ENCODE assay signal across 11 cellular contexts in genomic region chr9:73162987-73163763, GRCh38. TPM values are rescaled to one million over a fixed set of nuclear protein-coding genes. Genes with fewer than 3 reads are reported as not detected.
DNase-seq lines count a peak whose midpoint lies in the region; ATAC-seq and TF ChIP-seq lines count a peak whose summit lies in the region.
"Had no signal": no experiment of that assay in that cellular context is flagged by ENCODE, and none has a peak within 500 bp of the region (broad histone marks: within the 10 kb centered on the region; RNA-seq: fewer than 3 reads in every experiment).

No MANE protein-coding gene starts in this region.

- no peak for TF ChIP-seq CTCF in thyroid gland (IDR thresholded peaks at IDR 0.05)

- peaks cover 33% of the 10 kb centered on the region for H3K4me1 Mint-ChIP-seq in activated T-cell treated with anti-CD3 and anti-CD28 coated beads, Interleukin-2, amount 50 U/mL, for 72 hours (ENCODE audit: low read depth)

- H3K27me3 ChIP-seq in subcutaneous abdominal adipose tissue (ENCODE audit: control insufficient read depth in 5 of 5, insufficient read depth in 4 of 5, low read length in 5 of 5) (no peaks in the 10 kb centered on the region), thyroid gland (no peaks in the 10 kb centered on the region)
- H3K27me3 ChIP-seq: breast epithelium had no signal

- no peak for DNase-seq in activated T-cell treated with anti-CD3 and anti-CD28 coated beads, Interleukin-2, amount 50 U/mL, for 72 hours
- DNase-seq in activated T-cell treated with anti-CD3 and anti-CD28 coated beads for 4 hours: no peak
- DNase-seq in NCI-H69 (lab: John Stamatoyannopoulos, UW): peak; percentile 17
- DNase-seq in epithelial cell of prostate (ENCODE audit: low read depth, low spot score): no peak
- DNase-seq in NCI-H526 (lab: John Stamatoyannopoulos, UW): no peak
- no peak for DNase-seq in thyroid gland
- DNase-seq: stimulated activated CD4-positive, alpha-beta T cell treated with anti-CD3 and anti-CD28 coated beads, Interleukin-2, amount 100 ng/mL, for 48 hours had no signal

- ATAC-seq in activated T-cell treated with anti-CD3 and anti-CD28 coated beads, Interleukin-2, amount 50 U/mL, for 72 hours (replicated peaks in 1 of 2): peak; percentile 37 to 78
- no peak for ATAC-seq in GM21786 (IDR thresholded peaks at IDR 0.05; ENCODE audit: unreplicated experiment)

- H3K4me1 ChIP-seq in subcutaneous abdominal adipose tissue (ENCODE audit: control insufficient read depth in 5 of 5, insufficient read depth in 5 of 5, low read length in 5 of 5): peaks cover 0 to 20% (median 4%) of the 10 kb centered on the region in 5 donors
- H3K4me1 ChIP-seq in thyroid gland: peaks cover 1 to 3% of the 10 kb centered on the region in 2 donors
- H3K4me1 ChIP-seq: breast epithelium, parathyroid adenoma had no signal

- no peaks in the 10 kb centered on the region for H3K9me3 Mint-ChIP-seq in activated T-cell treated with anti-CD3 and anti-CD28 coated beads, Interleukin-2, amount 50 U/mL, for 72 hours

- no peaks in the 10 kb centered on the region for H3K9me3 ChIP-seq in subcutaneous abdominal adipose tissue (ENCODE audit: control insufficient read depth in 5 of 5, low read length in 5 of 5)
- no peaks in the 10 kb centered on the region for H3K9me3 ChIP-seq in thyroid gland
- H3K9me3 ChIP-seq: breast epithelium had no signal

- peak overlapping the region in 1 of 2 donors; percentile 60 for H3K4me3 Mint-ChIP-seq in activated T-cell treated with anti-CD3 and anti-CD28 coated beads, Interleukin-2, amount 50 U/mL, for 72 hours

- no peaks in the 10 kb centered on the region for H3K27me3 Mint-ChIP-seq in activated T-cell treated with anti-CD3 and anti-CD28 coated beads, Interleukin-2, amount 50 U/mL, for 72 hours (ENCODE audit: low read depth)

- 80 to 85% methylated on average over 6 of the region's 6 CpGs for WGBS in thyroid gland, 2 donors

- H3K9ac ChIP-seq in subcutaneous abdominal adipose tissue (ENCODE audit: low read length in 5 of 5): no peak overlapping the region
- H3K9ac ChIP-seq: parathyroid adenoma had no signal

- peaks cover 2 to 3% of the 10 kb centered on the region in 2 donors for H3K36me3 Mint-ChIP-seq in activated T-cell treated with anti-CD3 and anti-CD28 coated beads, Interleukin-2, amount 50 U/mL, for 72 hours (ENCODE audit: insufficient read depth in 2 of 2)

- TF ChIP-seq POLR2A in thyroid gland (IDR thresholded peaks at IDR 0.05): no peak

- H3K36me3 ChIP-seq in subcutaneous abdominal adipose tissue (ENCODE audit: control insufficient read depth in 5 of 5, insufficient read depth in 5 of 5, low read length in 5 of 5) (peaks cover 93 to 100% (median 98%) of the 10 kb centered on the region in 5 donors), thyroid gland (peaks cover 82 to 85% of the 10 kb centered on the region in 2 donors)

- H3K4me3 ChIP-seq in subcutaneous abdominal adipose tissue (ENCODE audit: low read depth in 1 of 5, low read length in 5 of 5): no peak overlapping the region
- no peak overlapping the region for H3K4me3 ChIP-seq in thyroid gland (replicated peaks in 1 of 3)
- H3K4me3 ChIP-seq: breast epithelium had no signal

- H3K27ac ChIP-seq in epithelial cell of prostate (peak overlapping the region; percentile 24), subcutaneous abdominal adipose tissue (ENCODE audit: low read depth, low read length) (peak overlapping the region; percentile 52), thyroid gland (no peak overlapping the region)
- H3K27ac ChIP-seq: parathyroid adenoma had no signal

- peak overlapping the region; percentile 90 for H3K27ac Mint-ChIP-seq in activated T-cell treated with anti-CD3 and anti-CD28 coated beads, Interleukin-2, amount 50 U/mL, for 72 hours

- intact Hi-C loops in thyroid gland (cut with DNase I): no loop called here

RNA-seq across cellular contexts. Expression of gene ANXA1, which starts 11.5 kb away (rescaled TPM):
- 10 to 100 TPM; 16.7 to 51.1 TPM for total RNA-seq in activated T-cell treated with anti-CD3 and anti-CD28 coated beads, Interleukin-2, amount 50 U/mL, for 72 hours
- 100 to 1,000 TPM; 236 to 442 (median 247) TPM for total RNA-seq in thyroid gland

Comparison
In these comparisons a context has a peak if more than half of its experiments do, and no peak if none do; other contexts are left out.
1. H3K27ac ChIP-seq: peak in epithelial cell of prostate (single experiment) and subcutaneous abdominal adipose tissue (single experiment); none in thyroid gland (0 of 3).
2. RNA of gene ANXA1, which starts 11.5 kb away (total RNA-seq): 236 to 442 TPM in thyroid gland; 16.7 to 51.1 TPM in activated T-cell treated with anti-CD3 and anti-CD28 coated beads, Interleukin-2, amount 50 U/mL, for 72 hours; every median in the first group is over 4 times any median in the second.